Comparison of ENCODE assay signal across 8 cellular contexts in genomic region chr7:147779949-147780348, GRCh38.
"Had no signal": no experiment of that assay in that cellular context is flagged by ENCODE, and none has a peak within 500 bp of the region (broad histone marks: within the 10 kb centered on the region; RNA-seq: fewer than 3 reads in every experiment).

No MANE protein-coding gene starts in this region.

- H3K36me3 ChIP-seq: HAP-1 had no signal

- H3K27ac ChIP-seq: GM23248 had no signal

- H2AFZ ChIP-seq: GM23248, GM23338 had no signal

- H3K9ac ChIP-seq: GM23248 had no signal

- DNase-seq: GM23248, GOT3, H7, H9, HCEC 1CT, HFFc6 had no signal

- H3K4me3 ChIP-seq: GM23248, GM23338, HAP-1 had no signal

- H3K9me3 ChIP-seq: HAP-1 had no signal

- H3K4me2 ChIP-seq: GM23338 had no signal
